In the genomic region with DNA sequence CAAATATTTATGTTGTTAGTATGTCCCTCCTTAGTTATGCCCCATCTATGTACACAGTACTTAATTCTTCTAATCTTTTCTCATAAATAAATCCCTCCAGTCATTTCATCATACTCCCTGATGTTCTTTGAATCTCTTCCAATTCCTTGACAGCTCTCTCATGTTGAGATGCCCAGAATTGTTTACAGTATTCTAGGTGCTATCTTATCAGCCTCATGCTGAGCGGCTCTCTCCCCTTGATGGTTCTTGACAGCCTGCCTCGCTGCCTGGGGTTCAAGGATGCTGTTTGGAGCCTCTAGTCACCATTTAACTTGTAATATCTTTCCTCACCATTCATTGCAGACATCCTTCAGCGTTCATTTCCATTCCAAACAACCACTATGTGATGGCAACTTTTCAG, we compare ENCODE assay signal across 24 cellular contexts.
DNase-seq lines count a peak whose midpoint lies in the region; ATAC-seq and TF ChIP-seq lines count a peak whose summit lies in the region.
"Had no signal": no experiment of that assay in that cellular context is flagged by ENCODE, and none has a peak within 500 bp of the region (broad histone marks: within the 10 kb centered on the region; RNA-seq: fewer than 3 reads in every experiment).

No MANE protein-coding gene starts in this region.

- H2BK120ac ChIP-seq in mesenchymal stem cell (ENCODE audit: low read depth, low read length) = no peak overlapping the region

- intact Hi-C loops in MCF 10A (cut with micrococcal nuclease) = no loop called here
- intact Hi-C loops in mammary epithelial cell (cut with micrococcal nuclease) = no loop called here
- intact Hi-C loops in activated naive CD4-positive, alpha-beta T cell treated with anti-CD3 and anti-CD28 coated beads for 36 hours (cut with micrococcal nuclease) = no loop called here

- no peak overlapping the region for H4K91ac ChIP-seq in mesenchymal stem cell (ENCODE audit: low read length)

- BruUV-seq in MCF 10A (replicated peaks; lab: Mats Ljungman, UMichigan) (no TSS peak), mammary epithelial cell (replicated peaks; lab: Mats Ljungman, UMichigan) (no TSS peak)

- no peaks in the 10 kb centered on the region for H3K79me2 ChIP-seq in mammary epithelial cell (ENCODE audit: insufficient read depth, low read length)

- no peaks in the 10 kb centered on the region for H3K27me3 ChIP-seq in mammary epithelial cell (ENCODE audit: insufficient read depth, low read length)
- no peaks in the 10 kb centered on the region for H3K27me3 ChIP-seq in mesenchymal stem cell (ENCODE audit: control insufficient read depth in 1 of 2, insufficient read depth in 1 of 2, low read length in 2 of 2)

- H3K27ac ChIP-seq in mammary epithelial cell (ENCODE audit: insufficient read depth, low read depth, low read length) (no peak overlapping the region), mesenchymal stem cell (ENCODE audit: low read length, poor library complexity, severe bottlenecking) (no peak overlapping the region)

- H4K20me1 ChIP-seq in mammary epithelial cell (ENCODE audit: insufficient read depth, low read length) = no peaks in the 10 kb centered on the region

- H3K9ac ChIP-seq in mammary epithelial cell (ENCODE audit: insufficient read depth, low read length) (no peak overlapping the region), mesenchymal stem cell (ENCODE audit: low read length) (no peak overlapping the region)
- H3K9ac ChIP-seq: SK-N-SH had no signal

- POLR2A ChIA-PET in MCF 10A (lab: Yijun Ruan, JAX) = no interaction called here

- H3K27ac Mint-ChIP-seq in MCF 10A (ENCODE audit: low read depth, unreplicated experiment) = peak overlapping the region; percentile 5
- no peak overlapping the region for H3K27ac Mint-ChIP-seq in activated naive CD4-positive, alpha-beta T cell treated with anti-CD3 and anti-CD28 coated beads for 36 hours
- H3K27ac Mint-ChIP-seq: CD8-positive, alpha-beta T cell had no signal

- H3K36me3 Mint-ChIP-seq in MCF 10A (ENCODE audit: insufficient read depth, unreplicated experiment) = no peaks in the 10 kb centered on the region
- H3K36me3 Mint-ChIP-seq in activated naive CD4-positive, alpha-beta T cell treated with anti-CD3 and anti-CD28 coated beads for 36 hours (ENCODE audit: low read depth) = no peaks in the 10 kb centered on the region
- H3K36me3 Mint-ChIP-seq: CD8-positive, alpha-beta T cell had no signal

- TF ChIP-seq CTCF in MCF 10A (IDR thresholded peaks at IDR 0.05; ENCODE audit: unreplicated experiment) (no peak), mammary epithelial cell (conservative IDR thresholded peaks at IDR 0.05 in 1 of 2, IDR thresholded peaks at IDR 0.05 in 1 of 2; ENCODE audit: extremely low read depth in 1 of 2, insufficient read depth in 1 of 2, low read depth in 1 of 2, low read length in 2 of 2) (no peak), cardiac fibroblast (IDR thresholded peaks at IDR 0.05; ENCODE audit: low read depth, low read length) (no peak)

- no peak for DNase-seq in MCF 10A (ENCODE audit: unreplicated experiment)
- no peak for DNase-seq in mammary epithelial cell
- DNase-seq in cardiac fibroblast (ENCODE audit: low read depth in 2 of 2) = peak; percentile 5
- DNase-seq in mesenchymal stem cell = no peak
- no peak for DNase-seq in activated naive CD4-positive, alpha-beta T cell treated with anti-CD3 and anti-CD28 coated beads for 36 hours
- no peak for DNase-seq in stimulated activated CD4-positive, alpha-beta T cell treated with anti-CD3 and anti-CD28 coated beads, Interleukin-4, amount 100 ng/mL, for 1 hour
- no peak for DNase-seq in foreskin melanocyte
- DNase-seq: 8988T; AML-193; Calu3; CD8-positive, alpha-beta T cell; GDM1; H7; NCI-H1092; NCI-H1436; NCI-H187 treated with DMSO at 0.1 percent for 48 hours; NCI-H2107; NCI-H446 treated with DMSO at 0.1 percent for 48 hours; NK-92 treated with Interleukin-12 subunit alpha and Interleukin-12 subunit beta, amount 100 ng/mL, for 24 hours; SIG-M5; SK-N-SH had no signal

- no peak overlapping the region for H3K14ac ChIP-seq in mesenchymal stem cell (ENCODE audit: low read length in 2 of 2)

- no peak overlapping the region for H2BK5ac ChIP-seq in mesenchymal stem cell (ENCODE audit: low read depth, low read length, poor library complexity, severe bottlenecking)

- no peak overlapping the region for H3K4me2 ChIP-seq in mammary epithelial cell (ENCODE audit: insufficient read depth, low read depth, low read length)
- no peak overlapping the region for H3K4me2 ChIP-seq in mesenchymal stem cell (ENCODE audit: low read length, poor library complexity, severe bottlenecking)
- H3K4me2 ChIP-seq: SK-N-SH had no signal

- no peaks in the 10 kb centered on the region for H3K27me3 Mint-ChIP-seq in MCF 10A (ENCODE audit: insufficient read depth, unreplicated experiment)
- no peaks in the 10 kb centered on the region for H3K27me3 Mint-ChIP-seq in activated naive CD4-positive, alpha-beta T cell treated with anti-CD3 and anti-CD28 coated beads for 36 hours (ENCODE audit: low read depth)

- no peak overlapping the region for H3K18ac ChIP-seq in mesenchymal stem cell (ENCODE audit: low read depth in 1 of 2, low read length in 2 of 2)

- 59% methylated on average over 3 of the region's 3 CpGs for WGBS in mammary epithelial cell (ENCODE audit: low coverage, missing lambda C conversion rate)
- WGBS in mesenchymal stem cell = 72% methylated on average over 3 of the region's 3 CpGs

- dilution Hi-C loops in mammary epithelial cell (cut with HindIII; ENCODE audit: low sequenced_read_pairs) = no loop called here

- H3K4me1 ChIP-seq in mammary epithelial cell (ENCODE audit: insufficient read depth, low read length) (no peaks in the 10 kb centered on the region), mesenchymal stem cell (ENCODE audit: control insufficient read depth, insufficient read depth, low read depth, low read length) (no peaks in the 10 kb centered on the region)

- in situ Hi-C loops in mammary epithelial cell (cut with MboI; ENCODE audit: low sequenced_read_pairs in 2 of 2) = no loop called here

- H3K4me3 Mint-ChIP-seq in MCF 10A (ENCODE audit: unreplicated experiment) = no peak overlapping the region
- H3K4me3 Mint-ChIP-seq in activated naive CD4-positive, alpha-beta T cell treated with anti-CD3 and anti-CD28 coated beads for 36 hours = no peak overlapping the region
- H3K4me3 Mint-ChIP-seq: CD8-positive, alpha-beta T cell had no signal

- CTCF ChIA-PET in MCF 10A (lab: Yijun Ruan, JAX) = interaction anchor here (0.6 to 2.9 kb wide), 3 partner anchors 9 to 1013 kb away, joined by 3 to 9 read pairs (median 6); no protein-coding TSS in a partner anchor
- CTCF ChIA-PET in mammary epithelial cell (lab: Charles Lee; ENCODE audit: low non-redundant PET) = no interaction called here
- CTCF ChIA-PET in activated naive CD4-positive, alpha-beta T cell treated with anti-CD3 and anti-CD28 coated beads for 36 hours (lab: Charles Lee) = no interaction called here

- H4K8ac ChIP-seq in mesenchymal stem cell (ENCODE audit: low read length) = no peak overlapping the region

- no peak overlapping the region for H2BK12ac ChIP-seq in mesenchymal stem cell (ENCODE audit: low read length in 2 of 2)

- no peak overlapping the region for H3K4ac ChIP-seq in mesenchymal stem cell (ENCODE audit: low read depth in 1 of 2, low read length in 2 of 2)

- no peak overlapping the region for H3K23ac ChIP-seq in mesenchymal stem cell (ENCODE audit: low read length in 2 of 2)

- peak overlapping the region; percentile 87 for H2AK5ac ChIP-seq in mesenchymal stem cell (ENCODE audit: low read length, severe bottlenecking)

- no peaks in the 10 kb centered on the region for H3K9me3 Mint-ChIP-seq in MCF 10A (ENCODE audit: unreplicated experiment)
- peaks cover 5% of the 10 kb centered on the region for H3K9me3 Mint-ChIP-seq in activated naive CD4-positive, alpha-beta T cell treated with anti-CD3 and anti-CD28 coated beads for 36 hours

- peaks cover 21% of the 10 kb centered on the region for H3K4me1 Mint-ChIP-seq in MCF 10A (ENCODE audit: insufficient read depth, unreplicated experiment)
- no peaks in the 10 kb centered on the region for H3K4me1 Mint-ChIP-seq in activated naive CD4-positive, alpha-beta T cell treated with anti-CD3 and anti-CD28 coated beads for 36 hours (ENCODE audit: low read depth)

- H3K9me3 ChIP-seq in mammary epithelial cell (replicated peaks; ENCODE audit: insufficient read depth, low read length) (no peaks in the 10 kb centered on the region), mesenchymal stem cell (ENCODE audit: control insufficient read depth, low read length) (peaks cover 3% of the 10 kb centered on the region)

- H2AFZ ChIP-seq in mammary epithelial cell (ENCODE audit: low read depth, low read length) (no peak overlapping the region), mesenchymal stem cell (ENCODE audit: low read depth, low read length) (no peak overlapping the region)

- H2BK15ac ChIP-seq in mesenchymal stem cell (ENCODE audit: low read depth, poor library complexity, severe bottlenecking) = no peak overlapping the region

- ATAC-seq in esophagus mucosa = no peak
- ATAC-seq: CD8-positive, alpha-beta T cell; K562; Panc1 had no signal

- H3K36me3 ChIP-seq in mammary epithelial cell (ENCODE audit: insufficient read depth, low read length) (no peaks in the 10 kb centered on the region), mesenchymal stem cell (ENCODE audit: control insufficient read depth in 1 of 2, insufficient read depth in 2 of 2, low read depth in 1 of 2, low read length in 2 of 2) (no peaks in the 10 kb centered on the region)

- no peak overlapping the region for H3K4me3 ChIP-seq in mammary epithelial cell (replicated peaks in 1 of 3; ENCODE audit: insufficient read depth in 1 of 3, low read depth in 2 of 3, low read length in 3 of 3)
- H3K4me3 ChIP-seq in cardiac fibroblast (replicated peaks in 1 of 2; ENCODE audit: low read depth in 2 of 2, low read length in 2 of 2) = no peak overlapping the region
- no peak overlapping the region for H3K4me3 ChIP-seq in mesenchymal stem cell (ENCODE audit: insufficient read depth in 1 of 2, low read depth in 1 of 2, low read length in 2 of 2)
- H3K4me3 ChIP-seq: K562 had no signal

- H3K79me1 ChIP-seq in mesenchymal stem cell (replicated peaks; ENCODE audit: low read length, poor library complexity, severe bottlenecking) = no peaks in the 10 kb centered on the region

Comparison
In these comparisons a context has a peak if more than half of its experiments do, and no peak if none do; other contexts are left out.
1. DNase-seq: peak in cardiac fibroblast (2 of 2); none in MCF 10A (single experiment), mammary epithelial cell (single experiment), mesenchymal stem cell (single experiment), activated naive CD4-positive, alpha-beta T cell treated with anti-CD3 and anti-CD28 coated beads for 36 hours (single experiment), stimulated activated CD4-positive, alpha-beta T cell treated with anti-CD3 and anti-CD28 coated beads, Interleukin-4, amount 100 ng/mL, for 1 hour (single experiment) and foreskin melanocyte (single experiment).